ENCODE assay signal across 31 cellular contexts in the genomic region with DNA sequence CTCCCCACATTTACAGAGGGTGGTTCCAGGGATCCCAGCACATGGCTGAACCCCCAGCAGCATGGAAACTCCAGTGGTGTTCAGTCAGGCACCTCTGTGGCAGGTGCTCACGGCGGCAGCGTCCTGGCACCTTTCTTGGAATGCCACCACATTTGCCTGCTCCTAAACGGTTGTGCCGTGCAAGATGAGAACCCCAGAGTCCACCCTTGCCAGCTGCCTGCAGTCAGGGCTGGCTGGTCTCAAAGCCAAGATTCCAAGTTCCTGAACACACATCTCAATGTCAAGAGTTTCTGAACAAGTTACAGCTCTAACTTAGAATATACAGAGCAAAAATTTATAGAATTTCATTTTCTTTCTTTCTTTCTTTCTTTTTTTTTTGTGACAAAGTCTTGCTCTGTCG.
"Had no signal": no experiment of that assay in that cellular context is flagged by ENCODE, and none has a peak within 500 bp of the region (broad histone marks: within the 10 kb centered on the region; RNA-seq: fewer than 3 reads in every experiment).

No MANE protein-coding gene starts in this region.

- H3K4me3 ChIP-seq: ascending aorta, cardiac muscle cell, PC-9, SJSA1 had no signal

- H3K9me3 ChIP-seq: ascending aorta, SJSA1, SK-N-SH had no signal

- H3K4me2 ChIP-seq: PC-9, SK-N-SH had no signal

- DNase-seq: activated CD4-positive, alpha-beta T cell treated with anti-CD3 and anti-CD28 coated beads, Interleukin-2, amount 10 ng/mL, durations not matched to agents 24 days and 14 days; activated CD4-positive, alpha-beta T cell treated with anti-CD3 and anti-CD28 coated beads, Interleukin-2, amount 50 U/mL, for 4 hours; activated CD8-positive, alpha-beta T cell treated with anti-CD3 and anti-CD28 coated beads for 36 hours; activated effector memory CD4-positive, alpha-beta T cell treated with anti-CD3 and anti-CD28 coated beads, Interleukin-2, amount 50 U/mL, for 16 hours; activated naive CD4-positive, alpha-beta T cell; activated naive CD4-positive, alpha-beta T cell treated with anti-CD3 and anti-CD28 coated beads, Interleukin-2, amount 50 U/mL, for 16 hours; activated naive CD8-positive, alpha-beta T cell treated with anti-CD3 and anti-CD28 coated beads, Interleukin-2, amount 10 ng/mL, durations not matched to agents 7 days and 5 days; activated T-cell treated with anti-CD3 and anti-CD28 coated beads for 4 hours; activated T-cell treated with anti-CD3 and anti-CD28 coated beads, Interleukin-2, amount 50 U/mL, for 72 hours; amygdala; NCI-H1092 treated with DMSO at 0.1 percent for 48 hours; NCI-H1417; NCI-H146; NCI-H187; NCI-H2029 treated with DMSO at 0.1 percent for 48 hours; NCI-H2107; NCI-H2171; NCI-H510A; NCI-H526; NCI-H748 treated with DMSO at 0.1 percent for 48 hours; NK-92 treated with Interleukin-12 subunit alpha and Interleukin-12 subunit beta, amount 100 ng/mL, for 24 hours; PC-9; Right ventricle myocardium superior; SK-N-SH had no signal

- FAIRE-seq: RCC 7860, TTC549 had no signal

- ATAC-seq: activated CD8-positive, alpha-beta T cell treated with anti-CD3 and anti-CD28 coated beads for 36 hours; activated T-cell treated with anti-CD3 and anti-CD28 coated beads, Interleukin-2, amount 50 U/mL, for 72 hours; activated T-helper 17 cell treated with anti-CD3 and anti-CD28 coated beads, Interleukin-2, amount 50 U/mL, for 72 hours had no signal

- H3K4me1 ChIP-seq: ascending aorta, SJSA1 had no signal

- H3K27me3 ChIP-seq: ascending aorta, cardiac muscle cell, SJSA1 had no signal

- H3K9ac ChIP-seq: SK-N-SH had no signal

- H3K27ac ChIP-seq: ascending aorta, cardiac muscle cell, PC-9, RWPE1, SJSA1 had no signal

- H2AFZ ChIP-seq: PC-9 had no signal
